8 cellular contexts compared by ENCODE assay signal in genomic region chr14:69712637-69713088, GRCh38. TPM values are rescaled to one million over a fixed set of nuclear protein-coding genes. Genes with fewer than 3 reads are reported as not detected.
A peak's percentile ranks its signal among the peaks of the same experiment; 100 is the strongest.
DNase-seq lines count a peak whose midpoint lies in the region; ATAC-seq and TF ChIP-seq lines count a peak whose summit lies in the region.

No MANE protein-coding gene starts in this region.

- peaks cover 17% of the 10 kb centered on the region for H3K36me3 Mint-ChIP-seq in chondrocyte (ENCODE audit: low read depth)

- H3K9me3 ChIP-seq in muscle layer of duodenum (ENCODE audit: control insufficient read depth in 1 of 2, low read length in 2 of 2) = no peaks in the 10 kb centered on the region

- H3K27me3 ChIP-seq in muscle layer of duodenum (ENCODE audit: low read depth, low read length) = no peaks in the 10 kb centered on the region

- in situ Hi-C loops in G401 (cut with HindIII; ENCODE audit: low sequenced_read_pairs) = no loop called here

- H3K4me1 ChIP-seq in muscle layer of duodenum (ENCODE audit: control insufficient read depth in 1 of 2, insufficient read depth in 2 of 2, low read length in 2 of 2) = peaks cover 36 to 43% of the 10 kb centered on the region in 2 donors

- H3K9me3 Mint-ChIP-seq in chondrocyte (ENCODE audit: low read depth) = no peaks in the 10 kb centered on the region

- peaks cover 67% of the 10 kb centered on the region for H3K4me1 Mint-ChIP-seq in chondrocyte (ENCODE audit: low read depth)

- DNase-seq in G401 (ENCODE audit: low spot score) (peak; percentile 36), NCI-H510A treated with DMSO at 0.1 percent for 48 hours (lab: John Stamatoyannopoulos, UW) (peak; percentile 87), chondrocyte (ENCODE audit: low spot score) (no peak), HT-29 (ENCODE audit: low spot score) (no peak), Ammon's horn (ENCODE audit: low spot score) (no peak)

- TF ChIP-seq CTCF in chondrocyte (IDR thresholded peaks at IDR 0.05) = no peak

- H3K27ac ChIP-seq in muscle layer of duodenum (ENCODE audit: low read length) = peak overlapping the region; percentile 52

- no peak overlapping the region for H3K4me3 ChIP-seq in muscle layer of duodenum (ENCODE audit: low read depth in 1 of 2, low read length in 2 of 2)

- no peak for ATAC-seq in GM18870 (IDR thresholded peaks at IDR 0.05; ENCODE audit: unreplicated experiment)
- no peak for ATAC-seq in HG02870 (IDR thresholded peaks at IDR 0.05; ENCODE audit: unreplicated experiment)

- peak overlapping the region; percentile 91 for H3K27ac Mint-ChIP-seq in chondrocyte (ENCODE audit: unreplicated experiment)

- no peaks in the 10 kb centered on the region for H3K27me3 Mint-ChIP-seq in chondrocyte (ENCODE audit: low read depth)

- peaks cover 25 to 33% of the 10 kb centered on the region in 2 donors for H3K36me3 ChIP-seq in muscle layer of duodenum (ENCODE audit: control insufficient read depth in 1 of 2, insufficient read depth in 2 of 2, low read length in 2 of 2)

- H3K4me3 Mint-ChIP-seq in chondrocyte (ENCODE audit: unreplicated experiment) = peak overlapping the region; percentile 31

RNA-seq across cellular contexts. Expression of gene SRSF5, which starts 54.3 kb away (rescaled TPM):
- 72.9 and 81.0 TPM in 2 replicates for total RNA-seq in G401 (2014; rRNA removed; shearing (Covaris generic))
- 147 to 193 TPM (median 163 TPM) in 3 replicates for total RNA-seq in chondrocyte
- 93.3 and 126 TPM in 2 replicates for total RNA-seq in HT-29 (2014; rRNA removed; shearing (Covaris generic))

Comparison
In these comparisons a context has a peak if more than half of its experiments do, and no peak if none do; other contexts are left out.
1. DNase-seq: peak in G401 (single experiment) and NCI-H510A treated with DMSO at 0.1 percent for 48 hours (single experiment); none in chondrocyte (single experiment), HT-29 (single experiment) and Ammon's horn (single experiment).